ENCODE assay signal across 25 cellular contexts in genomic region chr2:168145598-168145997, GRCh38.
"Had no signal": no experiment of that assay in that cellular context is flagged by ENCODE, and none has a peak within 500 bp of the region (broad histone marks: within the 10 kb centered on the region; RNA-seq: fewer than 3 reads in every experiment).

No MANE protein-coding gene starts in this region.

- H3K27ac ChIP-seq: gastroesophageal sphincter, ovary, psoas muscle, right lobe of liver, tibial artery had no signal

- H3K36me3 ChIP-seq: gastroesophageal sphincter, ovary, right lobe of liver, tibial artery, upper lobe of left lung had no signal

- H3K4me1 ChIP-seq: psoas muscle had no signal

- ATAC-seq: gastroesophageal sphincter; mucosa of descending colon; naive thymus-derived CD8-positive, alpha-beta T cell; right lobe of liver; stimulated activated naive CD8-positive, alpha-beta T cell treated with anti-CD3 and anti-CD28 coated beads, Interleukin-15, amount 100 ng/mL, for 72 hours had no signal

- H3K27me3 ChIP-seq: dorsolateral prefrontal cortex, gastroesophageal sphincter, ovary, right lobe of liver, tibial artery, upper lobe of left lung had no signal

- H3K4me3 ChIP-seq: dorsolateral prefrontal cortex, gastroesophageal sphincter, mucosa of descending colon, ovary, psoas muscle, right lobe of liver, smooth muscle cell, tibial artery, upper lobe of left lung had no signal

- H3K4me2 ChIP-seq: smooth muscle cell had no signal

- DNase-seq: dorsolateral prefrontal cortex; effector CD4-positive, alpha-beta T cell; foreskin fibroblast; hypothalamus; immature natural killer cell; islet precursor cell; kidney glomerular epithelial cell; mesenchymal stem cell; mucosa of descending colon; naive thymus-derived CD8-positive, alpha-beta T cell; occipital lobe; ovary; posterior cingulate gyrus; psoas muscle; right lobe of liver; stimulated activated CD4-positive, alpha-beta T cell treated with anti-CD3 and anti-CD28 coated beads, Interleukin-12 subunit alpha, Interleukin-12 subunit beta, amount 100 ng/mL, for 4 hours; stimulated activated CD4-positive, alpha-beta T cell treated with anti-CD3 and anti-CD28 coated beads, Interleukin-1b, Interleukin-23, amount 100 ng/mL, for 48 hours; stimulated activated CD4-positive, alpha-beta T cell treated with anti-CD3 and anti-CD28 coated beads, Interleukin-4, amount 100 ng/mL, for 1 hour; stimulated activated CD8-positive, alpha-beta memory T cell treated with anti-CD3 and anti-CD28 coated beads, Interleukin-4, amount 100 ng/mL, for 48 hours; stimulated activated naive CD4-positive, alpha-beta T cell; stimulated activated naive CD8-positive, alpha-beta T cell treated with anti-CD3 and anti-CD28 coated beads, Interleukin-15, amount 100 ng/mL, for 72 hours; tibial artery; upper lobe of left lung had no signal

- H3K9me3 ChIP-seq: gastroesophageal sphincter, mucosa of descending colon, ovary, psoas muscle, right lobe of liver, tibial artery, upper lobe of left lung had no signal
